ENCODE assay signal across 1 cellular context in genomic region chr17:82060614-82061013, GRCh38.
TF ChIP-seq lines count a peak whose summit lies in the region.

No MANE protein-coding gene starts in this region.

TF ChIP-seq in SK-N-SH, 30 proteins besides CTCF, POLR2A, EP300 and RAD21:
- TF ChIP-seq POLR2AphosphoS5 (IDR thresholded peaks at IDR 0.05; ENCODE audit: low read depth, low read length): peak; percentile 3; the same call in 1 of the 2 replicates
- no peak for TF ChIP-seq FOXM1 (IDR thresholded peaks at IDR 0.05; ENCODE audit: low read depth)
